In the genomic region with DNA sequence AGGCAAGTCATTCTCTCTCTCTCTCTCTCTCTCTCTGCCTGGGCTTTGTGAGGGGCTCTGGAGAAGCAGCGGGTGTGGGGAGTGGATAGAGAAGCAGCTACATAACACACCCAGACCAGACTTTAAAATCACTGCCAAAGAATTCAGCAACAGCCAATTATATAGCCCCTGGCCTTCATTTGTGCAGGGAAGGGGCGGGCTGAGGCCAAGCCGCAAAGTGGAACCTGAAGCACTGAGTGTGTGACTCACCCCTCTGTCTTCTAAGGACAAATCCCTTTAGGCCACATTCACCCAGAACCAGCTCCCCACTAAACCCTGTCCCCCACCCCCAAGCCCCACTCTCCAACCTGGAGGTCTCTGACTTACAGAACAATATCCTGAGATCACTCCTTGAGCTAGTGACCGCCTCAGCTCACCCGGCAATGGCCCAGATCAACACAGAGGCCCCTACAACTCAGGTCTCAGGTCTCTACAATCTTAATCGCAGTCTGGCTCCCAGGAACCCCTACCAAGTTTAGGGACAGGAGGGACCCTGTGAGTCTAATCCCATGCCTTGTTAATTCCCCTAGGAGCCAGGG, we compare ENCODE assay signal across 1 cellular context.
TF ChIP-seq lines count a peak whose summit lies in the region.

No MANE protein-coding gene starts in this region.

TF ChIP-seq in HepG2, 621 proteins besides CTCF, POLR2A, EP300 and RAD21 (continued from another document):
- TF ChIP-seq, protein P1, sequence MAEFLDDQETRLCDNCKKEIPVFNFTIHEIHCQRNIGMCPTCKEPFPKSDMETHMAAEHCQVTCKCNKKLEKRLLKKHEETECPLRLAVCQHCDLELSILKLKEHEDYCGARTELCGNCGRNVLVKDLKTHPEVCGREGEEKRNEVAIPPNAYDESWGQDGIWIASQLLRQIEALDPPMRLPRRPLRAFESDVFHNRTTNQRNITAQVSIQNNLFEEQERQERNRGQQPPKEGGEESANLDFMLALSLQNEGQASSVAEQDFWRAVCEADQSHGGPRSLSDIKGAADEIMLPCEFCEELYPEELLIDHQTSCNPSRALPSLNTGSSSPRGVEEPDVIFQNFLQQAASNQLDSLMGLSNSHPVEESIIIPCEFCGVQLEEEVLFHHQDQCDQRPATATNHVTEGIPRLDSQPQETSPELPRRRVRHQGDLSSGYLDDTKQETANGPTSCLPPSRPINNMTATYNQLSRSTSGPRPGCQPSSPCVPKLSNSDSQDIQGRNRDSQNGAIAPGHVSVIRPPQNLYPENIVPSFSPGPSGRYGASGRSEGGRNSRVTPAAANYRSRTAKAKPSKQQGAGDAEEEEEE (CRISPR knock-in tag; IDR thresholded peaks at IDR 0.05; ENCODE audit: borderline replicate concordance) = no peak
- no peak for TF ChIP-seq REPIN1 (CRISPR knock-in tag; IDR thresholded peaks at IDR 0.05; ENCODE audit: borderline replicate concordance, low read depth)
- no peak for TF ChIP-seq ZNF530 (CRISPR knock-in tag; IDR thresholded peaks at IDR 0.05; ENCODE audit: low read depth)
